In genomic region chr20:14065774-14066173, GRCh38 we compare ENCODE assay signal across 31 cellular contexts.
"Had no signal": no experiment of that assay in that cellular context is flagged by ENCODE, and none has a peak within 500 bp of the region (broad histone marks: within the 10 kb centered on the region; RNA-seq: fewer than 3 reads in every experiment).

No MANE protein-coding gene starts in this region.

- H3K36me3 ChIP-seq: ascending aorta, cardiac muscle cell, WERI-Rb-1 had no signal

- DNase-seq: activated CD4-positive, alpha-beta memory T cell treated with anti-CD3 and anti-CD28 coated beads, Interleukin-2, amount 10 ng/mL, durations not matched to agents 7 days and 5 days; activated CD4-positive, alpha-beta T cell treated with anti-CD3 and anti-CD28 coated beads for 1 hour; activated CD4-positive, alpha-beta T cell treated with anti-CD3 and anti-CD28 coated beads for 36 hours; activated CD4-positive, alpha-beta T cell treated with anti-CD3 and anti-CD28 coated beads for 48 hours; activated CD4-positive, alpha-beta T cell treated with anti-CD3 and anti-CD28 coated beads, Interleukin-2, amount 10 ng/mL, durations not matched to agents 7 days and 5 days; activated CD4-positive, alpha-beta T cell treated with anti-CD3 and anti-CD28 coated beads, Interleukin-2, amount 50 U/mL, for 48 hours; activated CD4-positive, CD25-positive, alpha-beta regulatory T cell; activated CD8-positive, alpha-beta memory T cell treated with anti-CD3 and anti-CD28 coated beads for 24 hours; activated CD8-positive, alpha-beta memory T cell treated with anti-CD3 and anti-CD28 coated beads, Interleukin-2, amount 10 ng/mL, durations not matched to agents 7 days and 5 days; activated CD8-positive, alpha-beta memory T cell treated with anti-CD3 and anti-CD28 coated beads, Interleukin-2, amount 50 U/mL, for 48 hours; activated CD8-positive, alpha-beta T cell treated with anti-CD3 and anti-CD28 coated beads, Interleukin-2, amount 10 ng/mL, durations not matched to agents 7 days and 5 days; activated effector memory CD4-positive, alpha-beta T cell treated with Interleukin-2 at 50 U/mL for 16 hours; activated gamma-delta T cell; activated naive CD4-positive, alpha-beta T cell treated with anti-CD3 and anti-CD28 coated beads, Interleukin-2, amount 10 ng/mL, durations not matched to agents 7 days and 5 days; activated naive CD4-positive, alpha-beta T cell treated with Interleukin-2 at 50 U/mL for 16 hours; activated naive CD8-positive, alpha-beta T cell treated with anti-CD3 and anti-CD28 coated beads, Interleukin-2, amount 10 ng/mL, durations not matched to agents 7 days and 5 days; activated naive CD8-positive, alpha-beta T cell treated with anti-CD3 and anti-CD28 coated beads, Interleukin-2, amount 50 U/mL, for 24 hours; activated T-cell treated with anti-CD3 and anti-CD28 coated beads, Interleukin-2, amount 50 U/mL, for 24 hours; activated T-cell treated with anti-CD3 and anti-CD28 coated beads, Interleukin-2, amount 50 U/mL, for 48 hours; amygdala; anterior cingulate cortex; central memory CD4-positive, alpha-beta T cell; T-helper 1 cell; T-helper 2 cell; T-helper 9 cell; WERI-Rb-1 had no signal

- FAIRE-seq: bronchial epithelial cell had no signal

- H3K27me3 ChIP-seq: ascending aorta, cardiac muscle cell had no signal

- H3K4me3 ChIP-seq: ascending aorta, cardiac muscle cell had no signal

- H3K27ac ChIP-seq: ascending aorta, cardiac muscle cell, WERI-Rb-1 had no signal

- H3K4me1 ChIP-seq: ascending aorta had no signal

- H3K9me3 ChIP-seq: ascending aorta had no signal

- ATAC-seq: activated CD4-positive, alpha-beta T cell treated with anti-CD3 and anti-CD28 coated beads for 36 hours; activated CD4-positive, CD25-positive, alpha-beta regulatory T cell treated with anti-CD3 and anti-CD28 coated beads, Interleukin-2, amount 50 U/mL, for 24 hours; activated CD8-positive, alpha-beta memory T cell treated with anti-CD3 and anti-CD28 coated beads, Interleukin-2, amount 10 ng/mL, durations not matched to agents 7 days and 5 days; activated CD8-positive, alpha-beta T cell treated with anti-CD3 and anti-CD28 coated beads, Interleukin-2, amount 10 ng/mL, durations not matched to agents 7 days and 5 days; activated naive CD8-positive, alpha-beta T cell treated with anti-CD3 and anti-CD28 coated beads, Interleukin-2, amount 50 U/mL, for 24 hours; WTC11 had no signal
